In genomic region chr19:4077800-4078683, GRCh38 we compare ENCODE assay signal across 8 cellular contexts. TPM values are rescaled to one million over a fixed set of nuclear protein-coding genes. Genes with fewer than 3 reads are reported as not detected.
A peak's percentile ranks its signal among the peaks of the same experiment; 100 is the strongest.
DNase-seq lines count a peak whose midpoint lies in the region; ATAC-seq, FAIRE-seq and TF ChIP-seq lines count a peak whose summit lies in the region.

No MANE protein-coding gene starts in this region.

- no peak for TF ChIP-seq CTCF in CD8-positive, alpha-beta T cell (IDR thresholded peaks at IDR 0.05)
- no peak for TF ChIP-seq CTCF in left ventricle myocardium inferior (IDR thresholded peaks at IDR 0.05; ENCODE audit: borderline replicate concordance)

- POLR2A ChIA-PET in CD8-positive, alpha-beta T cell (lab: Charles Lee) = interaction anchor here (0.8 to 1.6 kb wide), 4 partner anchors 9 to 62 kb away, joined by 3 to 7 read pairs (median 4); partner anchors contain the start of gene ZBTB7A

- H3K36me3 ChIP-seq in CD8-positive, alpha-beta T cell (ENCODE audit: insufficient read depth, low read length) = no peaks in the 10 kb centered on the region
- H3K36me3 ChIP-seq in left ventricle myocardium inferior (no peaks in the 10 kb centered on the region), small intestine (ENCODE audit: control insufficient read depth in 2 of 2, insufficient read depth in 2 of 2, low read length in 2 of 2) (no peaks in the 10 kb centered on the region)

- no peaks in the 10 kb centered on the region for H3K27me3 ChIP-seq in CD8-positive, alpha-beta T cell (ENCODE audit: insufficient read depth, low read length)
- no peaks in the 10 kb centered on the region for H3K27me3 ChIP-seq in left ventricle myocardium inferior (ENCODE audit: low read depth)
- no peaks in the 10 kb centered on the region for H3K27me3 ChIP-seq in small intestine (ENCODE audit: control insufficient read depth in 2 of 2, insufficient read depth in 2 of 2, low read length in 2 of 2)

- peak overlapping the region; percentile 66 for H3K4me3 ChIP-seq in CD8-positive, alpha-beta T cell (ENCODE audit: low read depth, low read length)
- H3K4me3 ChIP-seq in left ventricle myocardium inferior (peak overlapping the region; percentile 61), small intestine (ENCODE audit: low read depth in 1 of 2, low read length in 2 of 2) (peak overlapping the region; percentile 19 to 48)

- peak in 4 of 7 experiments; percentile 27 to 70 (median 49) for DNase-seq in CD8-positive, alpha-beta T cell
- DNase-seq in Kasumi-1 (lab: John Stamatoyannopoulos, UW) = peak; percentile 24 to 28
- peak; percentile 67 to 74 for DNase-seq in activated T-cell treated with anti-CD3 and anti-CD28 coated beads, Interleukin-2, amount 50 U/mL, for 72 hours
- DNase-seq in left ventricle myocardium inferior = peak; percentile 87
- peak; percentile 83 for DNase-seq in small intestine
- DNase-seq in dedifferentiated amniotic fluid mesenchymal stem cell (ENCODE audit: extremely low spot score) = no peak

- peaks cover 44% of the 10 kb centered on the region for H3K4me1 ChIP-seq in CD8-positive, alpha-beta T cell (ENCODE audit: insufficient read depth, low read length)
- H3K4me1 ChIP-seq in left ventricle myocardium inferior (peaks cover 21% of the 10 kb centered on the region), small intestine (ENCODE audit: control insufficient read depth in 2 of 2, insufficient read depth in 1 of 2, low read depth in 1 of 2, low read length in 1 of 2) (peaks cover 3 to 10% of the 10 kb centered on the region in 2 donors)

- H3K4me3 Mint-ChIP-seq in CD8-positive, alpha-beta T cell = peak overlapping the region; percentile 84
- peak overlapping the region; percentile 72 to 79 for H3K4me3 Mint-ChIP-seq in activated T-cell treated with anti-CD3 and anti-CD28 coated beads, Interleukin-2, amount 50 U/mL, for 72 hours

- ATAC-seq in CD8-positive, alpha-beta T cell = peak; percentile 73
- peak; percentile 72 for ATAC-seq in activated T-cell treated with anti-CD3 and anti-CD28 coated beads, Interleukin-2, amount 50 U/mL, for 72 hours (replicated peaks in 1 of 2)
- ATAC-seq in HG02870 (IDR thresholded peaks at IDR 0.05; ENCODE audit: unreplicated experiment) (no peak), HG03196 (IDR thresholded peaks at IDR 0.05; ENCODE audit: unreplicated experiment) (no peak)

- WGBS in small intestine, 3 donors = 3 to 14% (median 10%) methylated on average over 26 to 33 of the region's 33 CpGs

- H3K9me3 Mint-ChIP-seq in CD8-positive, alpha-beta T cell = no peaks in the 10 kb centered on the region
- no peaks in the 10 kb centered on the region for H3K9me3 Mint-ChIP-seq in activated T-cell treated with anti-CD3 and anti-CD28 coated beads, Interleukin-2, amount 50 U/mL, for 72 hours

- no peaks in the 10 kb centered on the region for H3K27me3 Mint-ChIP-seq in CD8-positive, alpha-beta T cell (ENCODE audit: low read depth)
- no peaks in the 10 kb centered on the region for H3K27me3 Mint-ChIP-seq in activated T-cell treated with anti-CD3 and anti-CD28 coated beads, Interleukin-2, amount 50 U/mL, for 72 hours (ENCODE audit: low read depth)

- peaks cover 22% of the 10 kb centered on the region for H3K4me1 Mint-ChIP-seq in CD8-positive, alpha-beta T cell (ENCODE audit: low read depth)
- H3K4me1 Mint-ChIP-seq in activated T-cell treated with anti-CD3 and anti-CD28 coated beads, Interleukin-2, amount 50 U/mL, for 72 hours (ENCODE audit: low read depth) = peaks cover 40% of the 10 kb centered on the region

- no peaks in the 10 kb centered on the region for H3K9me3 ChIP-seq in CD8-positive, alpha-beta T cell (ENCODE audit: low read length)
- no peaks in the 10 kb centered on the region for H3K9me3 ChIP-seq in left ventricle myocardium inferior (replicated peaks)
- H3K9me3 ChIP-seq in small intestine (ENCODE audit: control insufficient read depth, low read depth) = no peaks in the 10 kb centered on the region

- intact Hi-C loops in CD8-positive, alpha-beta T cell (cut with DNase I, micrococcal nuclease) = loop anchor here in 1 of 2 experiments (1.0 kb wide), 1 partner anchor 10 kb away; no protein-coding TSS in a partner anchor
- intact Hi-C loops in left ventricle myocardium inferior (cut with micrococcal nuclease) = no loop called here

- peak overlapping the region; percentile 60 for H3K27ac ChIP-seq in CD8-positive, alpha-beta T cell (ENCODE audit: low read depth, low read length)
- H3K27ac ChIP-seq in left ventricle myocardium inferior (replicated peaks) = peak overlapping the region; percentile 87
- H3K27ac ChIP-seq in small intestine (ENCODE audit: low read depth in 1 of 2, low read length in 1 of 2) = peak overlapping the region; percentile 80 to 89

- H3K27ac Mint-ChIP-seq in CD8-positive, alpha-beta T cell = peak overlapping the region; percentile 88
- H3K27ac Mint-ChIP-seq in activated T-cell treated with anti-CD3 and anti-CD28 coated beads, Interleukin-2, amount 50 U/mL, for 72 hours = peak overlapping the region; percentile 45

- no peaks in the 10 kb centered on the region for H3K36me3 Mint-ChIP-seq in CD8-positive, alpha-beta T cell
- H3K36me3 Mint-ChIP-seq in activated T-cell treated with anti-CD3 and anti-CD28 coated beads, Interleukin-2, amount 50 U/mL, for 72 hours (ENCODE audit: insufficient read depth in 2 of 2) = no peaks in the 10 kb centered on the region

- CTCF ChIA-PET in CD8-positive, alpha-beta T cell (lab: Charles Lee) = no interaction called here

- FAIRE-seq in small intestine (lab: Jason Lieb, UNC) = no peak

RNA-seq across cellular contexts. Expression of gene ZBTB7A, which starts 11.3 kb away (rescaled TPM):
- total RNA-seq in CD8-positive, alpha-beta T cell = 10 to 100 TPM; 58.2 to 64.5 TPM
- total RNA-seq in activated T-cell treated with anti-CD3 and anti-CD28 coated beads, Interleukin-2, amount 50 U/mL, for 72 hours = 10 to 100 TPM; 29.9 to 39.6 TPM
- 30.6 TPM for total RNA-seq in left ventricle myocardium inferior
- polyA plus RNA-seq in small intestine = 10 to 100 TPM; 14.3 to 27.0 (median 16.8) TPM

RNA-seq across cellular contexts. Expression of gene MAP2K2, which starts 45.9 kb away (rescaled TPM):
- 10 to 100 TPM; 73.9 to 76.8 TPM for total RNA-seq in CD8-positive, alpha-beta T cell
- 100 to 1,000 TPM; 144 to 157 TPM for total RNA-seq in activated T-cell treated with anti-CD3 and anti-CD28 coated beads, Interleukin-2, amount 50 U/mL, for 72 hours
- 129 TPM for total RNA-seq in left ventricle myocardium inferior
- polyA plus RNA-seq in small intestine = 100 to 1,000 TPM; 283 to 522 (median 492) TPM

Comparison
In these comparisons a context has a peak if more than half of its experiments do, and no peak if none do; other contexts are left out.
1. ATAC-seq: peak in CD8-positive, alpha-beta T cell (single experiment) and activated T-cell treated with anti-CD3 and anti-CD28 coated beads, Interleukin-2, amount 50 U/mL, for 72 hours (2 of 2); none in HG02870 (single experiment) and HG03196 (single experiment).
2. Peak in every context shown above with its lines, with median percentiles within 50 percentile points of each other: H3K27ac ChIP-seq and H3K4me3 ChIP-seq.